8 cellular contexts compared by ENCODE assay signal in genomic region chr9:121463026-121463827, GRCh38. TPM values are rescaled to one million over a fixed set of nuclear protein-coding genes. Genes with fewer than 3 reads are reported as not detected.
DNase-seq lines count a peak whose midpoint lies in the region; ATAC-seq and TF ChIP-seq lines count a peak whose summit lies in the region.

No MANE protein-coding gene starts in this region.

- 40 to 46% methylated on average over 12 of the region's 12 CpGs for WGBS in esophagus squamous epithelium, 2 donors

- H3K9ac ChIP-seq in parathyroid adenoma: no peak overlapping the region

- no peaks in the 10 kb centered on the region for H3K27me3 ChIP-seq in Peyer's patch
- H3K27me3 ChIP-seq in esophagus squamous epithelium: no peaks in the 10 kb centered on the region
- no peaks in the 10 kb centered on the region for H3K27me3 ChIP-seq in parathyroid adenoma (ENCODE audit: control insufficient read depth, insufficient read depth, low read length)

- no peaks in the 10 kb centered on the region for H3K36me3 ChIP-seq in Peyer's patch
- H3K36me3 ChIP-seq in esophagus squamous epithelium: peaks cover 0 to 27% (median 0%) of the 10 kb centered on the region in 3 donors
- no peaks in the 10 kb centered on the region for H3K36me3 ChIP-seq in parathyroid adenoma (ENCODE audit: control insufficient read depth, insufficient read depth, low read length)

- H3K4me1 ChIP-seq in Peyer's patch (no peaks in the 10 kb centered on the region), esophagus squamous epithelium (peaks cover 0 to 46% (median 7%) of the 10 kb centered on the region in 3 donors), parathyroid adenoma (no peaks in the 10 kb centered on the region)

- DNase-seq in GM10266 (ENCODE audit: extremely low spot score) (peak; percentile 26), Peyer's patch (peak in 2 of 3 donors; percentile 31 to 51), esophagus squamous epithelium (lab: John Stamatoyannopoulos, UW) (no peak), epidermal melanocyte (ENCODE audit: insufficient read length, low spot score) (no peak)
- no peak for DNase-seq in activated CD4-positive, CD25-positive, alpha-beta regulatory T cell treated with anti-CD3 and anti-CD28 coated beads, Interleukin-2, amount 50 U/mL, for 72 hours

- intact Hi-C loops in esophagus squamous epithelium (cut with DNase I): loop anchor here (10.0 kb wide), 1 partner anchor 72 kb away; no protein-coding TSS in a partner anchor

- TF ChIP-seq CTCF in 22Rv1 (IDR thresholded peaks at IDR 0.05) (peak; percentile 87), GM10266 (IDR thresholded peaks at IDR 0.05; ENCODE audit: control insufficient read depth, insufficient read depth, low read depth, missing control alignments) (peak; percentile 60), Peyer's patch (IDR thresholded peaks at IDR 0.05) (peak in 4 of 6 experiments; percentile 15 to 57 (median 23)), esophagus squamous epithelium (IDR thresholded peaks at IDR 0.05) (peak; percentile 43 to 79 (median 63)), parathyroid adenoma (IDR thresholded peaks at IDR 0.05) (peak; percentile 51)

- no peak overlapping the region for H3K4me2 ChIP-seq in parathyroid adenoma (ENCODE audit: low read length)

- H2AFZ ChIP-seq in parathyroid adenoma: no peak overlapping the region

- ATAC-seq in GM21381 (IDR thresholded peaks at IDR 0.05; ENCODE audit: unreplicated experiment): no peak

- TF ChIP-seq POLR2A in Peyer's patch (IDR thresholded peaks at IDR 0.05) (no peak), esophagus squamous epithelium (IDR thresholded peaks at IDR 0.05) (no peak)

- H3K27ac ChIP-seq in 22Rv1: no peak overlapping the region
- H3K27ac ChIP-seq in Peyer's patch: no peak overlapping the region
- peak overlapping the region in 2 of 4 donors; percentile 52 to 62 for H3K27ac ChIP-seq in esophagus squamous epithelium
- no peak overlapping the region for H3K27ac ChIP-seq in parathyroid adenoma

- H3K9me3 ChIP-seq in Peyer's patch (no peaks in the 10 kb centered on the region), esophagus squamous epithelium (no peaks in the 10 kb centered on the region), parathyroid adenoma (ENCODE audit: control insufficient read depth, low read length) (no peaks in the 10 kb centered on the region)

- H3K4me3 ChIP-seq in Peyer's patch (no peak overlapping the region), esophagus squamous epithelium (no peak overlapping the region), parathyroid adenoma (ENCODE audit: low read depth, low read length) (no peak overlapping the region)

- H3K79me2 ChIP-seq in parathyroid adenoma: no peaks in the 10 kb centered on the region

RNA-seq across cellular contexts. Expression of gene GGTA1, which starts 36.4 kb away (rescaled TPM):
- total RNA-seq in Peyer's patch (10 to 100 TPM in 1 of 4 donors, 1 to 10 TPM in 2, under 1 TPM in 1; 0.88 to 12.4 (median 2.6) TPM), esophagus squamous epithelium (10 to 100 TPM; 10.8 to 34.0 (median 27.2) TPM)

Comparison
In these comparisons a context has a peak if more than half of its experiments do, and no peak if none do; other contexts are left out.
1. CTCF ChIP-seq: peak in every context shown above with its lines; median percentile 87 in 22Rv1; 63 in esophagus squamous epithelium; 60 in GM10266; 51 in parathyroid adenoma; 23 in Peyer's patch.
2. DNase-seq: peak in GM10266 (single experiment) and Peyer's patch (2 of 3); none in esophagus squamous epithelium (single experiment), epidermal melanocyte (single experiment) and activated CD4-positive, CD25-positive, alpha-beta regulatory T cell treated with anti-CD3 and anti-CD28 coated beads, Interleukin-2, amount 50 U/mL, for 72 hours (single experiment).